Comparison of ENCODE assay signal across 8 cellular contexts in genomic region chr6:109453594-109454482, GRCh38. TPM values are rescaled to one million over a fixed set of nuclear protein-coding genes. Genes with fewer than 3 reads are reported as not detected.
DNase-seq lines count a peak whose midpoint lies in the region; ATAC-seq and TF ChIP-seq lines count a peak whose summit lies in the region.

No MANE protein-coding gene starts in this region.

- no peaks in the 10 kb centered on the region for H3K27me3 Mint-ChIP-seq in activated naive CD4-positive, alpha-beta T cell treated with anti-CD3 and anti-CD28 coated beads, Interleukin-2, amount 10 ng/mL, durations not matched to agents 7 days and 5 days

- peaks cover 79% of the 10 kb centered on the region for H3K4me1 Mint-ChIP-seq in activated naive CD4-positive, alpha-beta T cell treated with anti-CD3 and anti-CD28 coated beads, Interleukin-2, amount 10 ng/mL, durations not matched to agents 7 days and 5 days

- H4K20me1 ChIP-seq in SU-DHL-6 (ENCODE audit: low read depth, low read length): no peaks in the 10 kb centered on the region

- no peak for DNase-seq in activated naive CD4-positive, alpha-beta T cell treated with anti-CD3 and anti-CD28 coated beads, Interleukin-2, amount 10 ng/mL, durations not matched to agents 7 days and 5 days
- DNase-seq in activated naive CD4-positive, alpha-beta T cell (lab: John Stamatoyannopoulos, UW): no peak
- DNase-seq in left ventricle myocardium superior (peak; percentile 58), thoracic aorta (ENCODE audit: low spot score) (no peak), aorta (no peak), COLO829 (ENCODE audit: low spot score) (no peak)

- peaks cover 9 to 31% of the 10 kb centered on the region in 2 donors for H3K4me1 ChIP-seq in thoracic aorta (ENCODE audit: control insufficient read depth in 1 of 2, low read depth in 2 of 2)
- no peaks in the 10 kb centered on the region for H3K4me1 ChIP-seq in aorta (ENCODE audit: control insufficient read depth in 1 of 2, insufficient read depth in 2 of 2, low read length in 2 of 2)

- H3K9me3 ChIP-seq in SU-DHL-6 (ENCODE audit: insufficient read depth, low read length) (no peaks in the 10 kb centered on the region), thoracic aorta (no peaks in the 10 kb centered on the region), aorta (ENCODE audit: control insufficient read depth, low read length) (no peaks in the 10 kb centered on the region)

- H3K27me3 ChIP-seq in SU-DHL-6 (ENCODE audit: low read length): no peaks in the 10 kb centered on the region
- no peaks in the 10 kb centered on the region for H3K27me3 ChIP-seq in thoracic aorta (replicated peaks; ENCODE audit: insufficient read depth)
- H3K27me3 ChIP-seq in aorta (ENCODE audit: control insufficient read depth in 1 of 2, insufficient read depth in 2 of 2, low read length in 1 of 2): no peaks in the 10 kb centered on the region

- peaks cover 27% of the 10 kb centered on the region for H3F3A ChIP-seq in SU-DHL-6 (ENCODE audit: insufficient read depth)

- peak overlapping the region; percentile 94 for H3K4me3 ChIP-seq in SU-DHL-6 (ENCODE audit: insufficient read depth, low read length, poor library complexity, severe bottlenecking)
- H3K4me3 ChIP-seq in thoracic aorta: peak overlapping the region; percentile 95
- H3K4me3 ChIP-seq in aorta (ENCODE audit: low read length in 2 of 2): no peak overlapping the region

- peak overlapping the region; percentile 97 for H3K27ac Mint-ChIP-seq in activated naive CD4-positive, alpha-beta T cell treated with anti-CD3 and anti-CD28 coated beads, Interleukin-2, amount 10 ng/mL, durations not matched to agents 7 days and 5 days

- H3K79me2 ChIP-seq in SU-DHL-6 (ENCODE audit: insufficient read depth, low read length): peaks cover 7% of the 10 kb centered on the region; the same call in 1 of the 2 replicates

- peaks cover 34% of the 10 kb centered on the region for H3K36me3 Mint-ChIP-seq in activated naive CD4-positive, alpha-beta T cell treated with anti-CD3 and anti-CD28 coated beads, Interleukin-2, amount 10 ng/mL, durations not matched to agents 7 days and 5 days

- ATAC-seq in left ventricle myocardium superior: no peak
- no peak for ATAC-seq in thoracic aorta (ENCODE audit: insufficient number of reproducible peaks, low FRiP score, low read depth)
- no peak for ATAC-seq in aorta (ENCODE audit: low FRiP score)
- no peak for ATAC-seq in HG03378 (IDR thresholded peaks at IDR 0.05; ENCODE audit: unreplicated experiment)

- CTCF ChIA-PET in activated naive CD4-positive, alpha-beta T cell treated with anti-CD3 and anti-CD28 coated beads, Interleukin-2, amount 10 ng/mL, durations not matched to agents 7 days and 5 days (lab: Charles Lee): interaction anchor here (0.7 to 6.1 kb wide), 2 partner anchors 12 to 75 kb away, joined by 3 to 35 read pairs; partner anchors contain the start of genes PPIL6 and SMPD2

- H3K9ac ChIP-seq in SU-DHL-6 (ENCODE audit: low read length): peak overlapping the region; percentile 97

- no peak overlapping the region for H2AFZ ChIP-seq in SU-DHL-6 (ENCODE audit: low read depth, low read length, severe bottlenecking)

- H3K9me2 ChIP-seq in SU-DHL-6 (replicated peaks; ENCODE audit: insufficient read depth, low read length): no peaks in the 10 kb centered on the region

- intact Hi-C loops in left ventricle myocardium superior (cut with micrococcal nuclease) (no loop called here), aorta (cut with DNase I) (no loop called here)

- H3K4me2 ChIP-seq in SU-DHL-6 (ENCODE audit: low read depth, low read length, poor library complexity, severe bottlenecking): peak overlapping the region; percentile 60

- H3K27ac ChIP-seq in SU-DHL-6 (ENCODE audit: low read depth, low read length) (peak overlapping the region; percentile 92), thoracic aorta (peak overlapping the region; percentile 64 to 90), aorta (ENCODE audit: low read depth in 1 of 2, low read length in 2 of 2) (no peak overlapping the region)

- H3K9me3 Mint-ChIP-seq in activated naive CD4-positive, alpha-beta T cell treated with anti-CD3 and anti-CD28 coated beads, Interleukin-2, amount 10 ng/mL, durations not matched to agents 7 days and 5 days: no peaks in the 10 kb centered on the region

- peak overlapping the region; percentile 99 for H3K4me3 Mint-ChIP-seq in activated naive CD4-positive, alpha-beta T cell treated with anti-CD3 and anti-CD28 coated beads, Interleukin-2, amount 10 ng/mL, durations not matched to agents 7 days and 5 days

- TF ChIP-seq CTCF in SU-DHL-6 (IDR thresholded peaks at IDR 0.05; ENCODE audit: insufficient read depth, low read length, poor library complexity, severe bottlenecking): no peak
- no peak for TF ChIP-seq CTCF in thoracic aorta (IDR thresholded peaks at IDR 0.05)

- no peaks in the 10 kb centered on the region; the same call in 1 of the 2 replicates for H3K36me3 ChIP-seq in SU-DHL-6 (ENCODE audit: low read length)
- peaks cover 11% of the 10 kb centered on the region for H3K36me3 ChIP-seq in thoracic aorta
- no peaks in the 10 kb centered on the region for H3K36me3 ChIP-seq in aorta (ENCODE audit: control insufficient read depth in 1 of 2, insufficient read depth in 2 of 2, low read length in 1 of 2)

- 92 to 93% methylated on average over 27 of the region's 27 CpGs for WGBS in aorta, 2 donors

RNA-seq across cellular contexts. Expression of gene MICAL1, which starts 1.7 kb away (rescaled TPM):
- total RNA-seq in left ventricle myocardium superior (7.5 TPM), thoracic aorta (100 to 1,000 TPM in 1 of 2 donors, 10 to 100 TPM in 1; 60.6 to 105 TPM), aorta (10 to 100 TPM; 48.8 to 60.8 TPM)
- 100 to 1,000 TPM in 1 of 2 donors, 10 to 100 TPM in 1; 32.4 to 199 TPM for polyA plus RNA-seq in aorta

RNA-seq across cellular contexts. Expression of gene SMPD2, which starts 13.3 kb away (rescaled TPM):
- total RNA-seq in left ventricle myocardium superior (5.7 TPM), thoracic aorta (10 to 100 TPM; 21.4 to 33.7 TPM), aorta (1 to 10 TPM; 6.6 to 9.5 TPM)
- 10 to 100 TPM in 1 of 2 donors, 1 to 10 TPM in 1; 2.5 to 10.6 TPM for polyA plus RNA-seq in aorta

RNA-seq across cellular contexts. Expression of gene PPIL6, which starts 13.4 kb away (rescaled TPM):
- total RNA-seq in left ventricle myocardium superior: 2.5 TPM
- 1 to 10 TPM; 2.2 to 5.8 TPM for total RNA-seq in thoracic aorta
- total RNA-seq in aorta: 1 to 10 TPM; 1.0 to 1.5 TPM
- 1 to 10 TPM; 1.8 to 2.7 TPM for polyA plus RNA-seq in aorta

RNA-seq across cellular contexts. Expression of gene ZBTB24, which starts 29.2 kb away (rescaled TPM):
- 3.4 TPM for total RNA-seq in left ventricle myocardium superior
- total RNA-seq in thoracic aorta: 1 to 10 TPM; 3.2 to 9.5 TPM
- total RNA-seq in aorta: 1 to 10 TPM; 6.8 to 8.3 TPM
- 1 to 10 TPM; 2.0 to 3.1 TPM for polyA plus RNA-seq in aorta

Comparison
In these comparisons a context has a peak if more than half of its experiments do, and no peak if none do; other contexts are left out.
1. H3K27ac ChIP-seq: peak in SU-DHL-6 (single experiment) and thoracic aorta (2 of 2); none in aorta (0 of 2).
2. H3K4me3 ChIP-seq: peak in SU-DHL-6 (single experiment) and thoracic aorta (single experiment); none in aorta (0 of 2).